Comparison of ENCODE assay signal across 1 cellular context in genomic region chr7:106563466-106564150, GRCh38.
TF ChIP-seq lines count a peak whose summit lies in the region.

No MANE protein-coding gene starts in this region.

TF ChIP-seq in K562, 482 proteins besides CTCF, POLR2A, EP300 and RAD21 (continued from another document):
- TF ChIP-seq ZNF280B (CRISPR knock-in tag; IDR thresholded peaks at IDR 0.05): no peak
- TF ChIP-seq ZNF644 (tag; IDR thresholded peaks at IDR 0.05; ENCODE audit: low read depth): peak; percentile 22; the same call in 1 of the 2 replicates
- no peak for TF ChIP-seq CREBBP (IDR thresholded peaks at IDR 0.05; ENCODE audit: low read depth, low read length)
- TF ChIP-seq HDAC3 (IDR thresholded peaks at IDR 0.05; ENCODE audit: borderline replicate concordance, partially characterized antibody): no peak
- TF ChIP-seq RB1 (IDR thresholded peaks at IDR 0.05; ENCODE audit: low read depth): no peak
- no peak for TF ChIP-seq ZNF695 (CRISPR knock-in tag; IDR thresholded peaks at IDR 0.05)
- TF ChIP-seq SREBF2 (CRISPR knock-in tag; IDR thresholded peaks at IDR 0.05): no peak
- TF ChIP-seq NFXL1 (CRISPR knock-in tag; IDR thresholded peaks at IDR 0.05): no peak
- no peak for TF ChIP-seq XRCC5 (IDR thresholded peaks at IDR 0.05; ENCODE audit: low read depth, low read length)
- TF ChIP-seq BRD4 (IDR thresholded peaks at IDR 0.05): peak; percentile 92
- no peak for TF ChIP-seq ZNF280A (IDR thresholded peaks at IDR 0.05; ENCODE audit: low read depth, partially characterized antibody)
- no peak for TF ChIP-seq HLTF (IDR thresholded peaks at IDR 0.05)
- no peak for TF ChIP-seq ZC3H4 (CRISPR knock-in tag; IDR thresholded peaks at IDR 0.05; ENCODE audit: borderline replicate concordance)
- no peak for TF ChIP-seq TRIM24 (IDR thresholded peaks at IDR 0.05)
- no peak for TF ChIP-seq HDAC6 (IDR thresholded peaks at IDR 0.05; ENCODE audit: low read depth, low read length)
- TF ChIP-seq ZBTB40 (IDR thresholded peaks at IDR 0.05): no peak
- no peak for TF ChIP-seq ZBTB40 (CRISPR knock-in tag; IDR thresholded peaks at IDR 0.05)
- TF ChIP-seq HMG20A (CRISPR knock-in tag; conservative IDR thresholded peaks at IDR 0.05): no peak
- TF ChIP-seq HNRNPK (IDR thresholded peaks at IDR 0.05; ENCODE audit: low read depth, low read length, poor library complexity, severe bottlenecking): no peak
- TF ChIP-seq ZEB2 (IDR thresholded peaks at IDR 0.05): no peak
- no peak for TF ChIP-seq ZNF445 (CRISPR knock-in tag; IDR thresholded peaks at IDR 0.05; ENCODE audit: low read depth)
- no peak for TF ChIP-seq ZBTB8A (IDR thresholded peaks at IDR 0.05; ENCODE audit: partially characterized antibody)
- no peak for TF ChIP-seq FOXO4 (CRISPR knock-in tag; IDR thresholded peaks at IDR 0.05)
- TF ChIP-seq FOXP1 (CRISPR knock-in tag; IDR thresholded peaks at IDR 0.05): no peak
- TF ChIP-seq TRIM28 (IDR thresholded peaks at IDR 0.05): no peak
- no peak for TF ChIP-seq TBP (optimal IDR thresholded peaks at IDR 0.05; ENCODE audit: low read depth, low read length)
- TF ChIP-seq ATF7 (IDR thresholded peaks at IDR 0.05): no peak
- no peak for TF ChIP-seq NEUROD1 (IDR thresholded peaks at IDR 0.05; ENCODE audit: borderline replicate concordance, low read depth, low read length, partially characterized antibody)
- no peak for TF ChIP-seq CCNT2 (IDR thresholded peaks at IDR 0.05; ENCODE audit: borderline replicate concordance, extremely low read depth, insufficient read length, low read depth, low read length)
- no peak for TF ChIP-seq ZNF121 (CRISPR knock-in tag; conservative IDR thresholded peaks at IDR 0.05)
- TF ChIP-seq CBX8 (IDR thresholded peaks at IDR 0.05; ENCODE audit: borderline replicate concordance, extremely low read depth, low read depth, low read length, poor library complexity, severe bottlenecking): no peak
- no peak for TF ChIP-seq SMARCC2 (IDR thresholded peaks at IDR 0.05; ENCODE audit: low read depth)
- no peak for TF ChIP-seq TAF1 (IDR thresholded peaks at IDR 0.05; ENCODE audit: control insufficient read depth, extremely low read depth, insufficient read depth, low read length, severe bottlenecking)
- no peak for TF ChIP-seq RHOXF2B (CRISPR knock-in tag; conservative IDR thresholded peaks at IDR 0.05)
- TF ChIP-seq SMARCB1 (IDR thresholded peaks at IDR 0.05; ENCODE audit: insufficient read length, low read depth): no peak
- no peak for TF ChIP-seq PYGO2 (tag; IDR thresholded peaks at IDR 0.05)
- peak; percentile 22; the same call in 1 of the 2 replicates for TF ChIP-seq ZNF395 (CRISPR knock-in tag; IDR thresholded peaks at IDR 0.05)
- no peak for TF ChIP-seq PHB2 (IDR thresholded peaks at IDR 0.05; ENCODE audit: low read depth)
